ENCODE assay signal across 22 cellular contexts in the genomic region with DNA sequence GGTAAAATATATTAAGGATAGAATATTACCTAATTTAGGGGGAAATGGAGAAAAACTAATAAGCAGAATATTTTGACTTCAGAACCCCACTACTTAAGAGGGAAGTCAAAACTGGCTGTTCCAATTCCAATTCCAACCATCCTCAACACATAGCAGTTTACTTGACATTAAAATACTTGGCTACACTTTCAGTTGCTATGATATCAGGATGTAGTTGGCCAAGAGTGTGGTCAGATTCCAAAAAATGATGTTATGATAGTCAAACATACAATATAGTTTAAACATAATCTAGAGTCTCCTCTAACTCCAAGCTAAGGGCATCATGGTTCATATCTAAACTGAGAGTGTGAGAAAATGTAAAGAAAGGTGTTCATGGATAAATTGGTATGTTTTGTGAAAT. TPM values are rescaled to one million over a fixed set of nuclear protein-coding genes. Genes with fewer than 3 reads are reported as not detected.
DNase-seq lines count a peak whose midpoint lies in the region; ATAC-seq and TF ChIP-seq lines count a peak whose summit lies in the region.
"Had no signal": no experiment of that assay in that cellular context is flagged by ENCODE, and none has a peak within 500 bp of the region (broad histone marks: within the 10 kb centered on the region; RNA-seq: fewer than 3 reads in every experiment).

No MANE protein-coding gene starts in this region.

- dilution Hi-C loops in IMR-90 (cut with HindIII; ENCODE audit: low sequenced_read_pairs, unreplicated experiment), result no loop called here

- H4K8ac ChIP-seq in IMR-90 (ENCODE audit: low read depth in 2 of 2, low read length in 2 of 2), result no peak overlapping the region

- H4K5ac ChIP-seq in IMR-90 (ENCODE audit: low read depth, low read length), result no peak overlapping the region

- BruUV-seq in IMR-90 (replicated peaks; lab: Mats Ljungman, UMichigan), result no TSS peak

- H3K4me2 ChIP-seq in IMR-90 (ENCODE audit: low read depth, low read length), result no peak overlapping the region

- H3K9me3 ChIP-seq in IMR-90 (ENCODE audit: control insufficient read depth, insufficient read depth, low read length) (no peaks in the 10 kb centered on the region), lower lobe of right lung (no peaks in the 10 kb centered on the region), stomach (no peaks in the 10 kb centered on the region)

- no peak overlapping the region for H3K4ac ChIP-seq in IMR-90 (ENCODE audit: low read depth, low read length)

- TF ChIP-seq EP300 in stomach (IDR thresholded peaks at IDR 0.05), result no peak

- H3K36me3 ChIP-seq in IMR-90 (ENCODE audit: control insufficient read depth, insufficient read depth, low read length) (no peaks in the 10 kb centered on the region), lower lobe of right lung (no peaks in the 10 kb centered on the region), stomach (no peaks in the 10 kb centered on the region)

- no peak overlapping the region for H4K91ac ChIP-seq in IMR-90 (ENCODE audit: insufficient read depth, low read depth, low read length)

- H2BK120ac ChIP-seq in IMR-90 (ENCODE audit: low read depth, low read length), result no peak overlapping the region

- H3K18ac ChIP-seq in IMR-90 (ENCODE audit: low read depth, low read length), result no peak overlapping the region

- no peaks in the 10 kb centered on the region for H3K79me1 ChIP-seq in IMR-90 (ENCODE audit: low read depth in 1 of 2, low read length in 2 of 2)

- no peak overlapping the region for H2AK5ac ChIP-seq in IMR-90 (ENCODE audit: low read depth, low read length)

- intact Hi-C loops in IMR-90 (cut with micrococcal nuclease) (no loop called here), lower lobe of right lung (cut with DNase I) (no loop called here), stomach (cut with DNase I; ENCODE audit: low total_unique reads) (no loop called here)

- H3K27me3 ChIP-seq in IMR-90 (ENCODE audit: control insufficient read depth, insufficient read depth, low read length), result no peaks in the 10 kb centered on the region
- no peaks in the 10 kb centered on the region for H3K27me3 ChIP-seq in lower lobe of right lung (ENCODE audit: low read depth)
- H3K27me3 ChIP-seq in stomach, result no peaks in the 10 kb centered on the region

- POLR2A ChIA-PET in IMR-90 (lab: Charles Lee; ENCODE audit: unreplicated experiment), result no interaction called here

- TF ChIP-seq POLR2A in IMR-90 (IDR thresholded peaks at IDR 0.05; ENCODE audit: low read depth, low read length), result no peak
- TF ChIP-seq POLR2A in stomach (IDR thresholded peaks at IDR 0.05), result no peak

- 0 out of 2 replicates have a peak, but pooled peaks have one; percentile 40 for ATAC-seq in IMR-90 (ENCODE audit: low read depth)
- no peak for ATAC-seq in lower lobe of right lung
- no peak for ATAC-seq in GM21723 (IDR thresholded peaks at IDR 0.05; ENCODE audit: unreplicated experiment)

- in situ Hi-C loops in IMR-90 (cut with MboI; ENCODE audit: low sequenced_read_pairs), result no loop called here

- H2BK15ac ChIP-seq in IMR-90 (ENCODE audit: low read depth, low read length), result no peak overlapping the region

- H2AK9ac ChIP-seq in IMR-90 (replicated peaks; ENCODE audit: low read depth, low read length, poor library complexity), result no peak overlapping the region

- no peaks in the 10 kb centered on the region for H4K20me1 ChIP-seq in IMR-90 (ENCODE audit: insufficient read depth, low read length)

- no peak overlapping the region for H3K56ac ChIP-seq in IMR-90 (ENCODE audit: extremely low read depth, insufficient read depth, low read length)

- H3K9ac ChIP-seq in IMR-90 (ENCODE audit: low read depth, low read length), result no peak overlapping the region
- H3K9ac ChIP-seq: parathyroid adenoma had no signal

- H3K27ac ChIP-seq in IMR-90 (ENCODE audit: insufficient read depth, low read length) (no peak overlapping the region), lower lobe of right lung (peak overlapping the region; percentile 32), stomach (peak overlapping the region in 4 of 5 donors; percentile 18 to 65 (median 55))
- H3K27ac ChIP-seq: HL-60, parathyroid adenoma had no signal

- no peak for TF ChIP-seq CTCF in IMR-90 (conservative IDR thresholded peaks at IDR 0.05; ENCODE audit: low read depth, low read length)
- TF ChIP-seq CTCF in choroid plexus epithelial cell (conservative IDR thresholded peaks at IDR 0.05; ENCODE audit: low read depth, low read length), result no peak
- no peak for TF ChIP-seq CTCF in lower lobe of right lung (IDR thresholded peaks at IDR 0.05)
- TF ChIP-seq CTCF in stomach (IDR thresholded peaks at IDR 0.05), result no peak

- H2AFZ ChIP-seq in IMR-90 (replicated peaks; ENCODE audit: low read length, poor library complexity), result no peak overlapping the region
- H2AFZ ChIP-seq: parathyroid adenoma had no signal

- no peak overlapping the region for H2BK5ac ChIP-seq in IMR-90 (ENCODE audit: low read depth, low read length, poor library complexity, severe bottlenecking)

- CTCF ChIA-PET in IMR-90 (lab: Yijun Ruan, JAX), result no interaction called here

- no peak overlapping the region for H3K23ac ChIP-seq in IMR-90 (ENCODE audit: low read depth, low read length)

- no peak overlapping the region for H2BK20ac ChIP-seq in IMR-90 (ENCODE audit: low read depth, low read length)

- DNase-seq in IMR-90 (peak; percentile 44), choroid plexus epithelial cell (ENCODE audit: low read depth) (peak; percentile 12), lower lobe of right lung (no peak), stomach (no peak), NCI-H1930 (lab: John Stamatoyannopoulos, UW) (no peak), DMS79 (lab: John Stamatoyannopoulos, UW) (no peak)
- DNase-seq in activated CD4-positive, alpha-beta T cell treated with anti-CD3 and anti-CD28 coated beads, Interleukin-2, amount 50 U/mL, for 1 hour, result no peak
- DNase-seq: EL, H9, hippocampal formation, immature natural killer cell, NCI-H1092 treated with DMSO at 0.1 percent for 48 hours, NCI-H2081, NCI-H345, NCI-H82, nephron progenitor cell, OCI-M1, Right ventricle myocardium superior, T-helper 9 cell had no signal

- H3K4me1 ChIP-seq in IMR-90 (ENCODE audit: control insufficient read depth, insufficient read depth, low read length) (no peaks in the 10 kb centered on the region; the same call in 1 of the 2 replicates), lower lobe of right lung (no peaks in the 10 kb centered on the region), stomach (no peaks in the 10 kb centered on the region)
- H3K4me1 ChIP-seq: parathyroid adenoma had no signal

- no peak overlapping the region for H3K4me3 ChIP-seq in IMR-90 (ENCODE audit: insufficient read depth, low read depth, low read length)
- H3K4me3 ChIP-seq in choroid plexus epithelial cell (ENCODE audit: low read depth, low read length), result no peak overlapping the region
- H3K4me3 ChIP-seq in lower lobe of right lung, result no peak overlapping the region
- no peak overlapping the region for H3K4me3 ChIP-seq in stomach

- TF ChIP-seq RAD21 in IMR-90 (IDR thresholded peaks at IDR 0.05; ENCODE audit: low read length), result no peak

- no peaks in the 10 kb centered on the region for H3K9me1 ChIP-seq in IMR-90 (ENCODE audit: insufficient read depth, low read length)

- H3K14ac ChIP-seq in IMR-90 (replicated peaks; ENCODE audit: low read depth, low read length), result no peak overlapping the region

TF ChIP-seq in IMR-90, 13 proteins besides CTCF, POLR2A, EP300 and RAD21:
- no peak for TF ChIP-seq RFX5 (IDR thresholded peaks at IDR 0.05; ENCODE audit: low read depth, low read length)
- TF ChIP-seq CEBPB (IDR thresholded peaks at IDR 0.05; ENCODE audit: low read depth, low read length), result peak; percentile 24; the same call in 1 of the 2 replicates

RNA-seq across cellular contexts. Expression of a gene that starts 16.5 kb away (rescaled TPM):
- 15.6 and 30.8 TPM in 2 replicates for total RNA-seq in IMR-90 (2012; rRNA removed)
- polyA plus RNA-seq in IMR-90 (2012; rRNA removed), result 18.7 and 20.9 TPM in 2 replicates
- polyA plus RNA-seq in IMR-90 (2012; cell fraction: cytosol; rRNA removed), result 3.0 and 3.8 TPM in 2 replicates
- 0.45 and 4.4 TPM in 2 replicates for polyA plus RNA-seq in IMR-90 (2012; cell fraction: nucleus; rRNA removed; ENCODE audit: low replicate concordance)
- 61.2 TPM for total RNA-seq in lower lobe of right lung
- total RNA-seq in stomach, result 10 to 100 TPM; 11.1 to 72.9 (median 24.0) TPM
- 10 to 100 TPM; 16.4 to 83.6 (median 41.4) TPM for polyA plus RNA-seq in stomach

RNA-seq across cellular contexts. Expression of a gene that starts 42.7 kb away (rescaled TPM):
- total RNA-seq in IMR-90 (2012; rRNA removed), result 17.7 and 24.4 TPM in 2 replicates
- 41.7 and 44.8 TPM in 2 replicates for polyA plus RNA-seq in IMR-90 (2012; rRNA removed)
- polyA plus RNA-seq in IMR-90 (2012; cell fraction: cytosol; rRNA removed), result 19.5 and 24.5 TPM in 2 replicates
- polyA plus RNA-seq in IMR-90 (2012; cell fraction: nucleus; rRNA removed; ENCODE audit: low replicate concordance), result 3.2 and 20.8 TPM in 2 replicates
- total RNA-seq in lower lobe of right lung, result 54.3 TPM
- 100 to 1,000 TPM in 1 of 5 donors, 10 to 100 TPM in 3, 1 to 10 TPM in 1; 7.0 to 187 (median 68.3) TPM for total RNA-seq in stomach
- polyA plus RNA-seq in stomach, result 10 to 100 TPM; 23.8 to 30.1 (median 24.1) TPM

Comparison
In these comparisons a context has a peak if more than half of its experiments do, and no peak if none do; other contexts are left out.
1. DNase-seq: peak in IMR-90 (single experiment) and choroid plexus epithelial cell (single experiment); none in lower lobe of right lung (single experiment), stomach (single experiment), NCI-H1930 (0 of 2), DMS79 (single experiment) and activated CD4-positive, alpha-beta T cell treated with anti-CD3 and anti-CD28 coated beads, Interleukin-2, amount 50 U/mL, for 1 hour (single experiment).